8 cellular contexts compared by ENCODE assay signal in the genomic region with DNA sequence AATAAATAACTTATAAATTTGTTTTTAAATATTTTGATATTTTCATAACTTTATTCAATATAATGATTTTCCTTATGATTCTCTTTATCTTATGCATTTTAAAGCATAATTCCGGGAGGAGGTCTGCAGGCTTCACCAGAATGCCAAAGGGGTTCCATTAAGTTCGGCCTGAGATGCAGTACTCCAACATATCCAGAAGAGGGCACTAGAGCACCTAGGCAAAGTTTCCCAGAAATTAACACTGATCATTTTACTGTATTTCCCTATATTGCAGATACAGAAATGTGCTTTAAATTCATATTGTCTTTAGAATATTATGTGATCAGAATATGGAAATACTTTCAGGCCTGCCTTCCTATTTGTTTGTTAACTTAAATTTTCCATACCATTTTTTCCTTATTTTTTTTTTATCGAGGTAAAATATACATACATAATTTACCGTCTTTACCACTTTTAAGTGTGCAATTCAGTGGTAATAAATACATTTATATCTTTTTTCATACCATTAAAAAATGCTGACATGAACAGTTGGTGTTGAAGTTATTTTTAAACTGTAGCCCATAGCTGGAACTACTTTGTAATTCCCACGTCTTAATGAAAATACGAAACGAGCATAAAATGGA. TPM values are rescaled to one million over a fixed set of nuclear protein-coding genes. Genes with fewer than 3 reads are reported as not detected.
A peak's percentile ranks its signal among the peaks of the same experiment; 100 is the strongest.
DNase-seq lines count a peak whose midpoint lies in the region; ATAC-seq, FAIRE-seq and TF ChIP-seq lines count a peak whose summit lies in the region.

No MANE protein-coding gene starts in this region.

- peaks cover 2% of the 10 kb centered on the region for H3K27me3 Mint-ChIP-seq in endothelial cell (ENCODE audit: unreplicated experiment)
- H3K27me3 Mint-ChIP-seq in naive B cell, result no peaks in the 10 kb centered on the region

- H3K4me3 Mint-ChIP-seq in endothelial cell (ENCODE audit: unreplicated experiment) (no peak overlapping the region), naive B cell (no peak overlapping the region)

- H3K27ac Mint-ChIP-seq in endothelial cell (ENCODE audit: unreplicated experiment) (no peak overlapping the region), naive B cell (peak overlapping the region in 1 of 6 donors; percentile 49)

- ATAC-seq in naive B cell (ENCODE audit: low read depth in 2 of 2) (peak; percentile 47 to 63), GM21786 (IDR thresholded peaks at IDR 0.05; ENCODE audit: unreplicated experiment) (no peak), HG03432 (IDR thresholded peaks at IDR 0.05; ENCODE audit: unreplicated experiment) (no peak)

- FAIRE-seq in TTC549 (lab: Jason Lieb, UNC), result peak; percentile 87

- DNase-seq in AG08396 (ENCODE audit: low spot score), result peak; percentile 43
- DNase-seq in GM10266 (ENCODE audit: extremely low spot score), result peak; percentile 45
- DNase-seq in NCI-H1694 (lab: John Stamatoyannopoulos, UW), result peak; percentile 70
- DNase-seq in endothelial cell (ENCODE audit: low spot score), result peak; percentile 42
- peak; percentile 60 for DNase-seq in naive B cell

- H3K4me1 Mint-ChIP-seq in endothelial cell (ENCODE audit: unreplicated experiment) (peaks cover 3% of the 10 kb centered on the region), naive B cell (peaks cover 14 to 16% (median 15%) of the 10 kb centered on the region in 3 donors)

- TF ChIP-seq CTCF in GM10266 (IDR thresholded peaks at IDR 0.05; ENCODE audit: control insufficient read depth, insufficient read depth, low read depth, missing control alignments) (peak; percentile 87), endothelial cell (IDR thresholded peaks at IDR 0.05; ENCODE audit: unreplicated experiment) (peak; percentile 98)

- H3K36me3 Mint-ChIP-seq in endothelial cell (ENCODE audit: low read depth, unreplicated experiment) (no peaks in the 10 kb centered on the region), naive B cell (no peaks in the 10 kb centered on the region)

- no peaks in the 10 kb centered on the region for H3K9me3 Mint-ChIP-seq in endothelial cell (ENCODE audit: unreplicated experiment)
- H3K9me3 Mint-ChIP-seq in naive B cell, result no peaks in the 10 kb centered on the region

RNA-seq across cellular contexts. Expression of gene TM9SF2, which starts 58.9 kb away (rescaled TPM):
- 128 TPM for total RNA-seq in endothelial cell (ENCODE audit: unreplicated experiment)
- polyA plus RNA-seq in naive B cell (ENCODE audit: low read depth in 6 of 6), result 100 to 1,000 TPM in 1 of 6 donors, 10 to 100 TPM in 5; 60.7 to 140 (median 67.0) TPM

Comparison
In these comparisons a context has a peak if more than half of its experiments do, and no peak if none do; other contexts are left out.
1. ATAC-seq: peak in naive B cell (2 of 2); none in GM21786 (single experiment) and HG03432 (single experiment).
2. Peak in every context shown above with its lines, with median percentiles within 50 percentile points of each other: DNase-seq.